Comparison of ENCODE assay signal across 17 cellular contexts in genomic region chr10:34094146-34094696, GRCh38.
DNase-seq lines count a peak whose midpoint lies in the region; ATAC-seq and TF ChIP-seq lines count a peak whose summit lies in the region.
"Had no signal": no experiment of that assay in that cellular context is flagged by ENCODE, and none has a peak within 500 bp of the region (broad histone marks: within the 10 kb centered on the region; RNA-seq: fewer than 3 reads in every experiment).

No MANE protein-coding gene starts in this region.

- no peak for DNase-seq in activated naive CD8-positive, alpha-beta T cell treated with anti-CD3 and anti-CD28 coated beads, Interleukin-2, amount 50 U/mL, for 24 hours
- DNase-seq in activated naive CD8-positive, alpha-beta T cell treated with anti-CD3 and anti-CD28 coated beads for 36 hours, result no peak
- peak; percentile 5 to 59 for DNase-seq in lower leg skin (ENCODE audit: low spot score in 2 of 2)
- no peak for DNase-seq in trophoblast cell
- no peak for DNase-seq in CD14-positive monocyte (ENCODE audit: low spot score)
- no peak for DNase-seq in NOMO-1 treated with dmso at 0.1 percent for 144 hours (lab: John Stamatoyannopoulos, UW; ENCODE audit: unreplicated experiment)
- DNase-seq in occipital lobe (lab: John Stamatoyannopoulos, UW), result no peak
- DNase-seq: AML-193; CD4-positive, alpha-beta memory T cell; DMS153; DMS79; GDM1; HCEC 1CT had no signal

- no peak overlapping the region for H4K12ac ChIP-seq in trophoblast cell (ENCODE audit: low read depth, low read length)

- 75 to 83% methylated on average over 7 of the region's 7 CpGs for WGBS in lower leg skin, 2 donors
- WGBS in trophoblast cell (ENCODE audit: extremely low coverage, insufficient coverage, insufficient read length), result no CpG with 5 or more reads among the region's 7 CpGs

- no peak for TF ChIP-seq POLR2A in lower leg skin (IDR thresholded peaks at IDR 0.05)

- no peaks in the 10 kb centered on the region for H3K79me1 ChIP-seq in trophoblast cell (ENCODE audit: low read length)

- H3K4me1 Mint-ChIP-seq in activated naive CD8-positive, alpha-beta T cell treated with anti-CD3 and anti-CD28 coated beads, Interleukin-2, amount 50 U/mL, for 24 hours, result no peaks in the 10 kb centered on the region
- H3K4me1 Mint-ChIP-seq in activated naive CD8-positive, alpha-beta T cell treated with anti-CD3 and anti-CD28 coated beads for 36 hours, result no peaks in the 10 kb centered on the region
- H3K4me1 Mint-ChIP-seq in CD14-positive monocyte, result no peaks in the 10 kb centered on the region
- H3K4me1 Mint-ChIP-seq: CD4-positive, alpha-beta memory T cell had no signal

- peak overlapping the region; percentile 12 for H3K9ac ChIP-seq in trophoblast cell (ENCODE audit: low read length)

- H2AK5ac ChIP-seq in trophoblast cell (ENCODE audit: low read length), result no peak overlapping the region

- no peaks in the 10 kb centered on the region for H3K4me1 ChIP-seq in trophoblast cell (ENCODE audit: control insufficient read depth in 1 of 2, insufficient read depth in 2 of 2, low read length in 2 of 2)
- H3K4me1 ChIP-seq: A549 had no signal

- H3K36me3 ChIP-seq in trophoblast cell (ENCODE audit: control insufficient read depth in 1 of 2, insufficient read depth in 2 of 2, low read length in 2 of 2), result no peaks in the 10 kb centered on the region

- H2BK120ac ChIP-seq in trophoblast cell (ENCODE audit: insufficient read depth, low read length, poor library complexity), result no peak overlapping the region

- H3K4me3 Mint-ChIP-seq in activated naive CD8-positive, alpha-beta T cell treated with anti-CD3 and anti-CD28 coated beads, Interleukin-2, amount 50 U/mL, for 24 hours, result no peak overlapping the region
- H3K4me3 Mint-ChIP-seq in activated naive CD8-positive, alpha-beta T cell treated with anti-CD3 and anti-CD28 coated beads for 36 hours, result no peak overlapping the region
- no peak overlapping the region for H3K4me3 Mint-ChIP-seq in CD14-positive monocyte
- H3K4me3 Mint-ChIP-seq: CD4-positive, alpha-beta memory T cell; GM23338 had no signal

- H3K4me2 ChIP-seq in trophoblast cell (ENCODE audit: low read length), result no peak overlapping the region
- H3K4me2 ChIP-seq: A549, GM23338 had no signal

- no peaks in the 10 kb centered on the region for H3K27me3 ChIP-seq in trophoblast cell (ENCODE audit: insufficient read depth, low read length)

- H4K8ac ChIP-seq in trophoblast cell (ENCODE audit: low read depth, low read length), result no peak overlapping the region

- H3K4ac ChIP-seq in trophoblast cell (ENCODE audit: low read depth, low read length), result no peak overlapping the region

- no peak overlapping the region for H3K23ac ChIP-seq in trophoblast cell (ENCODE audit: low read length)

- H3K79me2 ChIP-seq in trophoblast cell (ENCODE audit: control insufficient read depth, insufficient read depth, low read length, poor library complexity), result no peaks in the 10 kb centered on the region

- peaks cover 12% of the 10 kb centered on the region for H3K9me3 Mint-ChIP-seq in activated naive CD8-positive, alpha-beta T cell treated with anti-CD3 and anti-CD28 coated beads, Interleukin-2, amount 50 U/mL, for 24 hours
- H3K9me3 Mint-ChIP-seq in activated naive CD8-positive, alpha-beta T cell treated with anti-CD3 and anti-CD28 coated beads for 36 hours, result peaks cover 13% of the 10 kb centered on the region
- peaks cover 27 to 55% (median 45%) of the 10 kb centered on the region in 7 donors for H3K9me3 Mint-ChIP-seq in CD14-positive monocyte

- TF ChIP-seq CTCF in lower leg skin (IDR thresholded peaks at IDR 0.05) (no peak), CD14-positive monocyte (IDR thresholded peaks at IDR 0.05) (no peak)

- no peak overlapping the region for H4K91ac ChIP-seq in trophoblast cell (ENCODE audit: low read depth, low read length)

- H3K36me3 Mint-ChIP-seq in activated naive CD8-positive, alpha-beta T cell treated with anti-CD3 and anti-CD28 coated beads, Interleukin-2, amount 50 U/mL, for 24 hours (ENCODE audit: low read depth), result no peaks in the 10 kb centered on the region
- no peaks in the 10 kb centered on the region for H3K36me3 Mint-ChIP-seq in activated naive CD8-positive, alpha-beta T cell treated with anti-CD3 and anti-CD28 coated beads for 36 hours
- H3K36me3 Mint-ChIP-seq in CD14-positive monocyte, result no peaks in the 10 kb centered on the region
- H3K36me3 Mint-ChIP-seq: CD4-positive, alpha-beta memory T cell had no signal

- peaks cover 5% of the 10 kb centered on the region for H3K9me3 ChIP-seq in trophoblast cell (ENCODE audit: insufficient read depth, low read depth, low read length)

- intact Hi-C loops in lower leg skin (cut with DNase I; ENCODE audit: low total_unique reads), result no loop called here
- intact Hi-C loops in CD14-positive monocyte (cut with micrococcal nuclease), result no loop called here

- H2BK12ac ChIP-seq in trophoblast cell (ENCODE audit: low read length), result no peak overlapping the region

- no peak overlapping the region for H2BK5ac ChIP-seq in trophoblast cell (ENCODE audit: low read depth, low read length, poor library complexity)

- no peak overlapping the region for H3K4me3 ChIP-seq in lower leg skin (ENCODE audit: low read depth, poor library complexity, severe bottlenecking)
- H3K4me3 ChIP-seq in trophoblast cell (ENCODE audit: low read depth, low read length), result peak overlapping the region; percentile 45
- H3K4me3 ChIP-seq: A549, GM23338 had no signal

- H3K18ac ChIP-seq in trophoblast cell (ENCODE audit: low read length), result no peak overlapping the region

- ATAC-seq in activated naive CD8-positive, alpha-beta T cell treated with anti-CD3 and anti-CD28 coated beads, Interleukin-2, amount 50 U/mL, for 24 hours, result peak; percentile 4
- ATAC-seq: A549, GM23338 had no signal

- H3K27ac Mint-ChIP-seq in activated naive CD8-positive, alpha-beta T cell treated with anti-CD3 and anti-CD28 coated beads, Interleukin-2, amount 50 U/mL, for 24 hours, result no peak overlapping the region
- H3K27ac Mint-ChIP-seq in activated naive CD8-positive, alpha-beta T cell treated with anti-CD3 and anti-CD28 coated beads for 36 hours, result no peak overlapping the region
- H3K27ac Mint-ChIP-seq in CD14-positive monocyte, result no peak overlapping the region
- H3K27ac Mint-ChIP-seq: CD4-positive, alpha-beta memory T cell; GM23338 had no signal

- H3K14ac ChIP-seq in trophoblast cell (ENCODE audit: low read length), result no peak overlapping the region

- H2AFZ ChIP-seq in trophoblast cell (ENCODE audit: insufficient read depth, low read length, poor library complexity), result no peak overlapping the region
- H2AFZ ChIP-seq: GM23338 had no signal

- H3K27ac ChIP-seq in trophoblast cell (ENCODE audit: low read depth, low read length), result no peak overlapping the region
- H3K27ac ChIP-seq: 22Rv1, A549, C4-2B had no signal

- no peaks in the 10 kb centered on the region for H3K27me3 Mint-ChIP-seq in activated naive CD8-positive, alpha-beta T cell treated with anti-CD3 and anti-CD28 coated beads, Interleukin-2, amount 50 U/mL, for 24 hours
- H3K27me3 Mint-ChIP-seq in activated naive CD8-positive, alpha-beta T cell treated with anti-CD3 and anti-CD28 coated beads for 36 hours, result no peaks in the 10 kb centered on the region
- peaks cover 0 to 3% (median 3%) of the 10 kb centered on the region in 3 donors for H3K27me3 Mint-ChIP-seq in CD14-positive monocyte (ENCODE audit: low read depth in 3 of 3)

Comparison
In these comparisons a context has a peak if more than half of its experiments do, and no peak if none do; other contexts are left out.
1. DNase-seq: peak in lower leg skin (2 of 2); none in activated naive CD8-positive, alpha-beta T cell treated with anti-CD3 and anti-CD28 coated beads, Interleukin-2, amount 50 U/mL, for 24 hours (single experiment), activated naive CD8-positive, alpha-beta T cell treated with anti-CD3 and anti-CD28 coated beads for 36 hours (single experiment), trophoblast cell (0 of 2), CD14-positive monocyte (single experiment), NOMO-1 treated with dmso at 0.1 percent for 144 hours (single experiment) and occipital lobe (single experiment).